Comparison of ENCODE assay signal across 9 cellular contexts in the genomic region with DNA sequence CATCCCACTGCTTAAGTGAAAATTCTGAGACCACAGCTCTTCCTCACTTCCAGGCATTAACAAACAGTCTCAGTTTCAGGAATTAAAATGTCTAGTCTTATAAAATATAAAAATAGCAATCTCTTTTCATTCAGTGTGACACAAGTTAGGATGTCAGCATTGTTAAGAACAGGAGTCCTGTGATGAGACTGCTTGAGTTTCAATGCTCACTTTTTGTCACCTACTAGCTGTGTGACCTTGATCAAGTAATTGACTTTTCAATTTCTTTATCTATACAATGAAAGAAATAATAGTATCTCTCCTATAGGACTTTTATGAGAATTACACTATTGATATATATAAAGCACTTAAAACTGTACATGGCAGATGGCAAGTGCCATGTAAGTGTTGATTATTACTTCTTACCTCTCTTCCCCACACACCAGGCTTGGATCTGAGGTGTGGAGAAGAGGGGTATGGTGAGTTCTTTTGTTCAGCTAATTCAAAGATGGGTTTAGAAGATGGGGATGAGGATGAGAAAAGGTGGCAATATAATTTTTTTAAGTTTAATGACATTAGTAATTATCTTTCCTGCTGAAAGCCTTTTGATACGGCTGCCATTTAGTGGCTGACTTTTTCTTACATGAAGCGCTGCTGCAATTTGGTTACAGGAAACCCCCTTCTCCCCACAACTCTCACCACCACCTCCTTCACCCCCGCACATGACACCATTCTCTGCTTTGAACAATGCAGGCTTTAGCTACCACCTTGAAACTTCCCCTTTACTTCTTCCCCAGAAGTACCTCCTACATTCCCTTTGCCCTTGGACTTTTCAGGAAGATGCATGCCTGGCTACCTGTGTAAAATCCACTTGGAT. TPM values are rescaled to one million over a fixed set of nuclear protein-coding genes. Genes with fewer than 3 reads are reported as not detected.
A peak's percentile ranks its signal among the peaks of the same experiment; 100 is the strongest.
DNase-seq lines count a peak whose midpoint lies in the region; ATAC-seq and TF ChIP-seq lines count a peak whose summit lies in the region.
"Had no signal": no experiment of that assay in that cellular context is flagged by ENCODE, and none has a peak within 500 bp of the region (broad histone marks: within the 10 kb centered on the region; RNA-seq: fewer than 3 reads in every experiment).

No MANE protein-coding gene starts in this region.

- no peaks in the 10 kb centered on the region for H3K27me3 ChIP-seq in hepatocyte
- no peaks in the 10 kb centered on the region for H3K27me3 ChIP-seq in brain microvascular endothelial cell (replicated peaks)

- H3K27ac ChIP-seq in hepatocyte (peak overlapping the region; percentile 7), brain microvascular endothelial cell (no peak overlapping the region)

- WGBS in hepatocyte (ENCODE audit: low lambda C conversion rate, missing lambda C conversion rate), result 87% methylated on average over 3 of the region's 3 CpGs

- H3K4me3 ChIP-seq in hepatocyte, result no peak overlapping the region
- H3K4me3 ChIP-seq in brain microvascular endothelial cell (ENCODE audit: low read depth, low read length), result no peak overlapping the region

- no peaks in the 10 kb centered on the region for H3K79me2 ChIP-seq in hepatocyte

- in situ Hi-C loops in GM13977 (cut with MboI; ENCODE audit: low pct_unique_long_range_greater_than_20kb, low sequenced_read_pairs, unreplicated experiment) (no loop called here), brain microvascular endothelial cell (cut with HindIII; ENCODE audit: low pct_ligation_motif_present, low sequenced_read_pairs) (no loop called here)

- ATAC-seq in GM21526 (IDR thresholded peaks at IDR 0.05; ENCODE audit: low FRiP score, unreplicated experiment) (peak; percentile 96), HG03469 (IDR thresholded peaks at IDR 0.05; ENCODE audit: unreplicated experiment) (peak; percentile 85)

- no peaks in the 10 kb centered on the region for H3K9me3 ChIP-seq in hepatocyte (ENCODE audit: low read depth)

- no peak overlapping the region for H3K4me2 ChIP-seq in hepatocyte

- H3K4me1 ChIP-seq in hepatocyte (ENCODE audit: insufficient read depth), result no peaks in the 10 kb centered on the region

- DNase-seq in GM13977 (ENCODE audit: low spot score) (peak; percentile 48), hepatocyte (ENCODE audit: low spot score) (no peak), HEK293T (ENCODE audit: extremely low spot score) (no peak), brain microvascular endothelial cell (no peak), occipital lobe (lab: John Stamatoyannopoulos, UW) (no peak), NK-92 (lab: John Stamatoyannopoulos, UW; ENCODE audit: unreplicated experiment) (no peak)
- DNase-seq: EL had no signal

- H2AFZ ChIP-seq in hepatocyte, result no peak overlapping the region

- no peak for TF ChIP-seq CTCF in GM13977 (IDR thresholded peaks at IDR 0.05; ENCODE audit: extremely low read depth, insufficient read depth, missing control alignments)
- TF ChIP-seq CTCF in hepatocyte (IDR thresholded peaks at IDR 0.05; ENCODE audit: poor library complexity), result no peak
- no peak for TF ChIP-seq CTCF in brain microvascular endothelial cell (IDR thresholded peaks at IDR 0.05; ENCODE audit: low read depth, low read length, missing control alignments)

- H3K36me3 ChIP-seq in hepatocyte (replicated peaks; ENCODE audit: insufficient read depth, low read depth), result no peaks in the 10 kb centered on the region
- H3K36me3 ChIP-seq in brain microvascular endothelial cell (replicated peaks), result no peaks in the 10 kb centered on the region

- POLR2A ChIA-PET in HEK293T (lab: Yijun Ruan, JAX), result no interaction called here

- no peaks in the 10 kb centered on the region for H4K20me1 ChIP-seq in hepatocyte (ENCODE audit: insufficient read depth, poor library complexity, severe bottlenecking)

- no peaks in the 10 kb centered on the region for H3K9me2 ChIP-seq in hepatocyte (replicated peaks; ENCODE audit: insufficient read depth)

- CTCF ChIA-PET in HEK293T (lab: Yijun Ruan, JAX), result no interaction called here

TF ChIP-seq in HEK293T, 16 proteins besides CTCF, POLR2A, EP300 and RAD21:
- no peak for TF ChIP-seq SUZ12 (IDR thresholded peaks at IDR 0.05)
- TF ChIP-seq FOXK2 (IDR thresholded peaks at IDR 0.05), result no peak
- TF ChIP-seq FOXA1 (IDR thresholded peaks at IDR 0.05), result no peak
- TF ChIP-seq SP1 (IDR thresholded peaks at IDR 0.05), result no peak
- TF ChIP-seq PKNOX1 (IDR thresholded peaks at IDR 0.05), result no peak
- TF ChIP-seq HDGF (IDR thresholded peaks at IDR 0.05; ENCODE audit: borderline replicate concordance), result no peak
- no peak for TF ChIP-seq L3MBTL2 (conservative IDR thresholded peaks at IDR 0.05)

RNA-seq across cellular contexts. Expression of gene HYAL4, which starts 20.8 kb away (rescaled TPM):
- 0.07 TPM in 1 of 2 replicates, not detected in the other for total RNA-seq in hepatocyte
- not detected in 2 replicates for polyA plus RNA-seq in hepatocyte
- total RNA-seq in occipital lobe, result not detected
